Comparison of ENCODE assay signal across 15 cellular contexts in the genomic region with DNA sequence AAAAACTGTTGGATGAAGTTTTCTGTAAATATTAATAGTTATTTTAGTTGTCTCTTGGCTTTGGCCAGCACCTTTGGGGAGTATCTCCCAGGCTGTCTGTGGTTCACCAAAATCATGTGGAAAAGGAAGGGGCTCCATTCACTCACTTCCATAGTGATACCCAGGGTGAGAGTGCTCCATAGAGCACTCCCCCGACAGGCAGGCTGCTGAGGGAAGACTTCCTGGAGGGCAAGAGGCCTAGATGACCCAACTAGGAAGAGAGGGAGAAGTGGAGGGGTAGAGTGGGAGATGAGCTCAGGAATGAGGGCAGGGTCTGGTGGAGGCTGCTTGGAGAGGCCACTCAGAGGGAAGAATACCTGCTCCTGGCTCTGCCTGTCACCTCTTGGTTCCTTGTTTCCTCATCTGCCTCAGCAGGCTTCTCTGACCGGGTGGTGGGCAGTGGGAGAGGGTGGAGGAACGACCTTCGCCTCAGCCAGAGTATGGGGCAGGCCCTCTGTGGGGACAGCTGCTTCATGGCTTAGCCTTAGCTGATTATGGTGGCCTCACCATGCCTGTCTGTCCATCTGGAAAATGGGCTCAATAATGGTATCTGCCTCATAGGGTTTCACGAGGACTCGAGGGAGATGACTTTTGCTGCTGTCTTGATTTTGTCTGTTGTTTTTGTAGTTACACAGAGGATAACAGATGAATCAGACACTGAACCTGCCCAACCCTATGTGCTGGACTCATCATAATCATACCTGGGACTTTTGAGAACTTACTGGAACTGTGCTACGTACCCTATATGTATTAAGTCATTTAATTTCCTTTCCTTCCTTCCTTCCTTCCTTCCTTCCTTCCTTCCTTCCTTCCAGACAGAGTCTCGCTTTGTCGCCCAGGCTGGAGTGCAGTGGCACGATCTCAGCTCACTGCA. TPM values are rescaled to one million over a fixed set of nuclear protein-coding genes. Genes with fewer than 3 reads are reported as not detected.
DNase-seq lines count a peak whose midpoint lies in the region; TF ChIP-seq lines count a peak whose summit lies in the region.
"Had no signal": no experiment of that assay in that cellular context is flagged by ENCODE, and none has a peak within 500 bp of the region (broad histone marks: within the 10 kb centered on the region; RNA-seq: fewer than 3 reads in every experiment).

No MANE protein-coding gene starts in this region.

- no peak overlapping the region for H3K4ac ChIP-seq in neuronal stem cell (ENCODE audit: low read length)

- H3K27ac ChIP-seq in HEK293 (ENCODE audit: extremely low read depth, low read depth, low read length) (no peak overlapping the region), epithelial cell of prostate (peak overlapping the region; percentile 71), neuronal stem cell (replicated peaks; ENCODE audit: low read length) (no peak overlapping the region)
- H3K27ac ChIP-seq: PC-9 had no signal

- H3K4me3 ChIP-seq in HEK293 (ENCODE audit: low read depth, low read length) (no peak overlapping the region), neuronal stem cell (ENCODE audit: low read length in 2 of 2) (no peak overlapping the region)
- H3K4me3 ChIP-seq: PC-9 had no signal

- no peak overlapping the region for H3K4me3 Mint-ChIP-seq in chondrocyte (ENCODE audit: unreplicated experiment)
- H3K4me3 Mint-ChIP-seq: CD14-positive monocyte had no signal

- no peak overlapping the region for H3K27ac Mint-ChIP-seq in chondrocyte (ENCODE audit: unreplicated experiment)

- no peak overlapping the region for H2BK15ac ChIP-seq in neuronal stem cell (ENCODE audit: low read length)

- H2BK12ac ChIP-seq in neuronal stem cell (ENCODE audit: low read length) = no peak overlapping the region

- H3K9ac ChIP-seq in neuronal stem cell (ENCODE audit: low read depth, low read length, poor library complexity) = no peak overlapping the region

- H3K4me1 Mint-ChIP-seq in chondrocyte (ENCODE audit: low read depth) = peaks cover 4% of the 10 kb centered on the region

- H3K36me3 ChIP-seq in HEK293 (ENCODE audit: control insufficient read depth in 2 of 2, insufficient read depth in 1 of 2, low read length in 2 of 2) = no peaks in the 10 kb centered on the region
- H3K36me3 ChIP-seq in neuronal stem cell (replicated peaks in 1 of 2; ENCODE audit: control insufficient read depth in 2 of 2, insufficient read depth in 2 of 2, low read length in 2 of 2) = no peaks in the 10 kb centered on the region

- no peak overlapping the region for H4K91ac ChIP-seq in neuronal stem cell (ENCODE audit: low read depth, low read length, poor library complexity)

- no peak overlapping the region for H2BK120ac ChIP-seq in neuronal stem cell (ENCODE audit: low read depth, low read length)

- peak overlapping the region; percentile 27 for H3K18ac ChIP-seq in neuronal stem cell (ENCODE audit: low read length)

- no peaks in the 10 kb centered on the region for H3K27me3 ChIP-seq in neuronal stem cell (ENCODE audit: control insufficient read depth in 3 of 3, insufficient read depth in 3 of 3, low read depth in 1 of 3, low read length in 3 of 3)

- no peak for TF ChIP-seq CTCF in HEK293 (tag by site-specific recombination; IDR thresholded peaks at IDR 0.05)
- TF ChIP-seq CTCF in chondrocyte (IDR thresholded peaks at IDR 0.05) = no peak

- POLR2A ChIA-PET in HEK293 (lab: Yijun Ruan, JAX) = interaction anchor here (1.8 kb wide), 1 partner anchor 52 kb away, joined by 5 read pairs; no protein-coding TSS in a partner anchor

- H3K9me3 Mint-ChIP-seq in chondrocyte (ENCODE audit: low read depth) = no peaks in the 10 kb centered on the region

- H3K79me1 ChIP-seq in neuronal stem cell (ENCODE audit: low read depth, low read length) = peaks cover 2% of the 10 kb centered on the region

- H3K14ac ChIP-seq in neuronal stem cell (ENCODE audit: low read length) = no peak overlapping the region

- CTCF ChIA-PET in HEK293 (lab: Yijun Ruan, JAX) = interaction anchor here (0.6 kb wide), 1 partner anchor 71 kb away, joined by 4 read pairs; no protein-coding TSS in a partner anchor

- WGBS in neuronal stem cell (ENCODE audit: extremely low coverage in 2 of 2, insufficient read length in 2 of 2, insufficient replicate concordance in 1 of 2), 2 donors = no CpG with 5 or more reads among the region's 10 CpGs

- H3K9me3 ChIP-seq in HEK293 (ENCODE audit: control insufficient read depth, insufficient read depth, low read depth, low read length) = no peaks in the 10 kb centered on the region
- H3K9me3 ChIP-seq in neuronal stem cell (replicated peaks in 1 of 2; ENCODE audit: control insufficient read depth in 2 of 2, insufficient read depth in 1 of 2, low read depth in 1 of 2, low read length in 2 of 2) = peaks cover 0 to 2% of the 10 kb centered on the region in 2 donors
- H3K9me3 ChIP-seq: Caco-2 had no signal

- H4K8ac ChIP-seq in neuronal stem cell (ENCODE audit: low read depth, low read length) = no peak overlapping the region

- H3K27me3 Mint-ChIP-seq in chondrocyte (ENCODE audit: low read depth) = no peaks in the 10 kb centered on the region

- H3K23ac ChIP-seq in neuronal stem cell (ENCODE audit: low read depth, low read length, poor library complexity) = no peak overlapping the region

- H3K4me1 ChIP-seq in HEK293 (ENCODE audit: control insufficient read depth, insufficient read depth, low read length) (no peaks in the 10 kb centered on the region), neuronal stem cell (ENCODE audit: control insufficient read depth in 2 of 2, insufficient read depth in 1 of 2, low read depth in 1 of 2, low read length in 2 of 2) (peaks cover 0 to 4% of the 10 kb centered on the region in 2 donors)
- H3K4me1 ChIP-seq: Caco-2 had no signal

- H3K36me3 Mint-ChIP-seq in chondrocyte (ENCODE audit: low read depth) = no peaks in the 10 kb centered on the region
- H3K36me3 Mint-ChIP-seq: CD14-positive monocyte had no signal

- no peak overlapping the region for H2AK5ac ChIP-seq in neuronal stem cell (ENCODE audit: low read depth, low read length)

- no peak overlapping the region for H3K4me2 ChIP-seq in neuronal stem cell (ENCODE audit: insufficient read depth, low read length, poor library complexity, severe bottlenecking)
- H3K4me2 ChIP-seq: PC-9 had no signal

- no peak overlapping the region for H2AFZ ChIP-seq in neuronal stem cell (ENCODE audit: low read length)
- H2AFZ ChIP-seq: PC-9 had no signal

- peak; percentile 26 for DNase-seq in CMK (ENCODE audit: low read depth)
- DNase-seq in epithelial cell of prostate (ENCODE audit: low read depth, low spot score) = no peak
- no peak for DNase-seq in neuronal stem cell (ENCODE audit: low spot score)
- DNase-seq in chondrocyte (ENCODE audit: low spot score) = no peak
- no peak for DNase-seq in NCI-H146 treated with DMSO at 0.1 percent for 48 hours (lab: John Stamatoyannopoulos, UW; ENCODE audit: unreplicated experiment)
- no peak for DNase-seq in stimulated activated naive CD4-positive, alpha-beta T cell treated with Interleukin-2 at 50 U/mL for 16 hours (lab: John Stamatoyannopoulos, UW)
- no peak for DNase-seq in T-helper 9 cell
- DNase-seq: Caco-2, NCI-H1048, NCI-H1694, NCI-H2107, Right ventricle myocardium superior had no signal

- no peak overlapping the region for H2BK5ac ChIP-seq in neuronal stem cell (ENCODE audit: low read length)

TF ChIP-seq in HEK293, 187 proteins besides CTCF, POLR2A, EP300 and RAD21:
- TF ChIP-seq ZNF366 (tag by site-specific recombination; conservative IDR thresholded peaks at IDR 0.05) (peak; percentile 43; the same call in 1 of the 2 replicates), HOXA7 (CRISPR knock-in tag; IDR thresholded peaks at IDR 0.05; ENCODE audit: borderline replicate concordance) (no peak)
- TF ChIP-seq, protein P1, sequence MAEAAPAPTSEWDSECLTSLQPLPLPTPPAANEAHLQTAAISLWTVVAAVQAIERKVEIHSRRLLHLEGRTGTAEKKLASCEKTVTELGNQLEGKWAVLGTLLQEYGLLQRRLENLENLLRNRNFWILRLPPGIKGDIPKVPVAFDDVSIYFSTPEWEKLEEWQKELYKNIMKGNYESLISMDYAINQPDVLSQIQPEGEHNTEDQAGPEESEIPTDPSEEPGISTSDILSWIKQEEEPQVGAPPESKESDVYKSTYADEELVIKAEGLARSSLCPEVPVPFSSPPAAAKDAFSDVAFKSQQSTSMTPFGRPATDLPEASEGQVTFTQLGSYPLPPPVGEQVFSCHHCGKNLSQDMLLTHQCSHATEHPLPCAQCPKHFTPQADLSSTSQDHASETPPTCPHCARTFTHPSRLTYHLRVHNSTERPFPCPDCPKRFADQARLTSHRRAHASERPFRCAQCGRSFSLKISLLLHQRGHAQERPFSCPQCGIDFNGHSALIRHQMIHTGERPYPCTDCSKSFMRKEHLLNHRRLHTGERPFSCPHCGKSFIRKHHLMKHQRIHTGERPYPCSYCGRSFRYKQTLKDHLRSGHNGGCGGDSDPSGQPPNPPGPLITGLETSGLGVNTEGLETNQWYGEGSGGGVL (tag by site-specific recombination; IDR thresholded peaks at IDR 0.05) = 0 out of 2 replicates have a peak, but pooled peaks have one; percentile 25

RNA-seq across cellular contexts. Expression of gene CDC25A, which starts 46.7 kb away (rescaled TPM):
- polyA plus RNA-seq in neuronal stem cell (2013, experiment 1 of 2) = 26.0 TPM
- 24.4 TPM for polyA plus RNA-seq in neuronal stem cell (2013, experiment 2 of 2)
- 2.6 to 7.0 TPM (median 2.7 TPM) in 3 replicates for total RNA-seq in chondrocyte
